8 cellular contexts compared by ENCODE assay signal in the genomic region with DNA sequence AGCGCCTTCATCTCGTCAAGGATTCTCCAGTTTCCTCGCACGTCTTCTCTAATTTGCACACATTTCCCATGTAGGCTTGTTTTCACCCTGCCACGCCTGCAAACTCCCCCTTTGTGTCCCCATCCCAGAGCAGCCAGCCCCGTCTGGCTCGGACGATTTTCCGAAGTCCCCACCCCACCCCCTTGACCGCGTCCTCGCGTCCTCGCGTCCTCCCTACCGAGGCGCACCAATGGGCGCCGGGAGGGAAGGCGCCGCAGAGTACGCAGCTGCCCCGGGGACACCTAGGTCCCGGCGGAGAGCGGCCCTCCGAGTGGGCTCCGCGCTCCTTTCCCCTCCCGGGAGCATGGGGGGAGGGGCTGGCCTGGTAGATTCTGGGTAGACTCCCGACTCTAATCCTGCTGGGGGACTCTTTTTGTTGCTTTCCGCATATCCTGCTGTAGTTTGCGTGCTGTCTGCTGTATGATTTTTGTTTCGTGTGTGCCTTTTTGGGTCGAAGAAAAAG. TPM values are rescaled to one million over a fixed set of nuclear protein-coding genes. Genes with fewer than 3 reads are reported as not detected.
DNase-seq lines count a peak whose midpoint lies in the region; ATAC-seq and TF ChIP-seq lines count a peak whose summit lies in the region.

No MANE protein-coding gene starts in this region.

- H3K9me3 ChIP-seq in PC-3 (ENCODE audit: low read length): no peaks in the 10 kb centered on the region
- H3K9me3 ChIP-seq in left lung: no peaks in the 10 kb centered on the region
- no peaks in the 10 kb centered on the region for H3K9me3 ChIP-seq in stomach

- H3K36me3 ChIP-seq in PC-3 (ENCODE audit: low read depth, low read length) (no peaks in the 10 kb centered on the region), left lung (no peaks in the 10 kb centered on the region), stomach (no peaks in the 10 kb centered on the region)

- 0 to 2% (median 1%) methylated on average over 32 to 35 of the region's 35 CpGs for WGBS in stomach, 5 donors

- H4K20me1 ChIP-seq in PC-3 (ENCODE audit: low read length): peaks cover 3% of the 10 kb centered on the region; the same call in 1 of the 2 replicates

- POLR2A ChIA-PET in PC-3 (lab: Charles Lee; ENCODE audit: unreplicated experiment): no interaction called here

- H3K27ac ChIP-seq in PC-3 (ENCODE audit: low read length) (no peak overlapping the region), coronary artery (peak overlapping the region; percentile 79 to 87), left lung (peak overlapping the region; percentile 76 to 82), stomach (peak overlapping the region; percentile 81 to 92 (median 91))

- H3K4me3 ChIP-seq in PC-3 (ENCODE audit: low read length) (peak overlapping the region; percentile 89), coronary artery (peak overlapping the region; percentile 78), left lung (peak overlapping the region; percentile 60), stomach (peak overlapping the region; percentile 65 to 88 (median 84))

- no peak overlapping the region for H3K9ac ChIP-seq in PC-3 (ENCODE audit: low read length)

- H3F3A ChIP-seq in PC-3 (ENCODE audit: low read length, unreplicated experiment): no peaks in the 10 kb centered on the region

- ATAC-seq in PC-3 (no peak), left lung (peak; percentile 57), HG02973 (IDR thresholded peaks at IDR 0.05; ENCODE audit: unreplicated experiment) (no peak)

- no TSS peak for BruUV-seq in PC-3 (replicated peaks; lab: Mats Ljungman, UMichigan)

- no peak for TF ChIP-seq POLR2A in stomach (IDR thresholded peaks at IDR 0.05)

- DNase-seq in GM13976 (ENCODE audit: low spot score) (peak; percentile 25), PC-3 (no peak), coronary artery (ENCODE audit: low spot score) (peak; percentile 75), left lung (peak; percentile 57 to 85), stomach (peak; percentile 43), COLO829 (ENCODE audit: low spot score) (no peak), LoVo (ENCODE audit: low spot score) (no peak)

- H3K4me2 ChIP-seq in PC-3 (ENCODE audit: low read length): peak overlapping the region; percentile 87

- H3K27me3 ChIP-seq in PC-3 (ENCODE audit: low read length) (no peaks in the 10 kb centered on the region), left lung (peaks cover 0 to 54% of the 10 kb centered on the region in 2 donors), stomach (peaks cover 0 to 25% (median 0%) of the 10 kb centered on the region in 3 donors)

- H3K9me2 ChIP-seq in PC-3 (replicated peaks; ENCODE audit: low read length): no peaks in the 10 kb centered on the region

- CTCF ChIA-PET in PC-3 (lab: Charles Lee): no interaction called here

- H2AFZ ChIP-seq in PC-3 (ENCODE audit: low read length): no peak overlapping the region

- in situ Hi-C loops in GM13976 (cut with MboI; ENCODE audit: low sequenced_read_pairs, unreplicated experiment): no loop called here

- intact Hi-C loops in PC-3 (cut with micrococcal nuclease) (loop anchor here (5.0 kb wide), 4 partner anchors 111 to 351 kb away; no protein-coding TSS in a partner anchor), left lung (cut with DNase I) (no loop called here), stomach (cut with DNase I; ENCODE audit: low total_unique reads) (loop anchor here (10.0 kb wide), 1 partner anchor 204 kb away; no protein-coding TSS in a partner anchor)

- peaks cover 28% of the 10 kb centered on the region for H3K4me1 ChIP-seq in PC-3 (ENCODE audit: insufficient read depth, low read length)
- peaks cover 12 to 44% of the 10 kb centered on the region in 2 donors for H3K4me1 ChIP-seq in left lung
- peaks cover 24 to 63% (median 58%) of the 10 kb centered on the region in 4 donors for H3K4me1 ChIP-seq in stomach

- TF ChIP-seq CTCF in GM13976 (IDR thresholded peaks at IDR 0.05; ENCODE audit: borderline replicate concordance, control extremely low read depth, extremely low read depth, insufficient read depth, missing control alignments) (no peak), PC-3 (conservative IDR thresholded peaks at IDR 0.05; ENCODE audit: low read depth, low read length) (no peak), coronary artery (IDR thresholded peaks at IDR 0.05) (no peak), left lung (IDR thresholded peaks at IDR 0.05) (no peak), stomach (IDR thresholded peaks at IDR 0.05) (no peak)

- no peak for TF ChIP-seq EP300 in stomach (IDR thresholded peaks at IDR 0.05)

- H3K79me2 ChIP-seq in PC-3 (ENCODE audit: low read length): peaks cover 20% of the 10 kb centered on the region

RNA-seq across cellular contexts. Expression of a gene that starts 1.3 kb away (rescaled TPM):
- total RNA-seq in PC-3 (2014; rRNA removed) (6.6 TPM in 2 replicates), left lung (10 to 100 TPM; 11.3 to 17.9 TPM), stomach (10 to 100 TPM in 2 of 5 donors, 1 to 10 TPM in 3; 1.4 to 22.8 (median 6.7) TPM)
- polyA plus RNA-seq in stomach: 1 to 10 TPM; 2.8 to 4.4 (median 3.7) TPM

Comparison
In these comparisons a context has a peak if more than half of its experiments do, and no peak if none do; other contexts are left out.
1. DNase-seq: peak in GM13976 (single experiment), coronary artery (single experiment), left lung (2 of 2) and stomach (single experiment); none in PC-3 (single experiment), COLO829 (single experiment) and LoVo (single experiment).
2. intact Hi-C loops: an anchor here in PC-3 (5.0 kb wide) and stomach (10.0 kb wide); none called in left lung.
3. Peak in every context shown above with its lines, with median percentiles within 50 percentile points of each other: H3K4me3 ChIP-seq.